ENCODE assay signal across 8 cellular contexts in genomic region chr5:181217111-181217804, GRCh38. TPM values are rescaled to one million over a fixed set of nuclear protein-coding genes. Genes with fewer than 3 reads are reported as not detected.
DNase-seq lines count a peak whose midpoint lies in the region; ATAC-seq, FAIRE-seq and TF ChIP-seq lines count a peak whose summit lies in the region.

No MANE protein-coding gene starts in this region.

- no peak for FAIRE-seq in RCC 7860 (lab: Jason Lieb, UNC)
- FAIRE-seq in K562 (lab: Jason Lieb, UNC): no peak
- FAIRE-seq in D721Med (lab: Jason Lieb, UNC): no peak

- peak overlapping the region; percentile 92 for H2AFZ ChIP-seq in K562 (ENCODE audit: low read depth, low read length)

- CTCF ChIA-PET in K562 (lab: Yijun Ruan, JAX; ENCODE audit: low intra/inter-chr PET ratio): no interaction called here

- WGBS in K562 (ENCODE audit: insufficient coverage, low coverage, missing lambda C conversion rate): under 1% methylated on average over 34 of the region's 46 CpGs

- no peaks in the 10 kb centered on the region for H3K79me2 ChIP-seq in K562 (ENCODE audit: control insufficient read depth, insufficient read depth, low read length)

- DNase-seq in AG09309 (ENCODE audit: low read depth): no peak
- peak; percentile 43 for DNase-seq in RCC 7860 (ENCODE audit: low spot score)
- DNase-seq in K562 (ENCODE audit: extremely low read depth in 1 of 4, low spot score in 3 of 4): peak; percentile 44 to 83 (median 50)
- DNase-seq in iris pigment epithelial cell (ENCODE audit: low read depth): peak; percentile 64
- DNase-seq in stimulated activated CD4-positive, alpha-beta T cell treated with anti-CD3 and anti-CD28 coated beads, Interleukin-1b, Interleukin-23, amount 100 ng/mL, for 48 hours: peak; percentile 72
- no peak for DNase-seq in OCI-M2 (lab: John Stamatoyannopoulos, UW; ENCODE audit: unreplicated experiment)
- no peak for DNase-seq in D721Med (ENCODE audit: insufficient read length, low spot score)

- ATAC-seq in GM21825 (IDR thresholded peaks at IDR 0.05; ENCODE audit: unreplicated experiment) (peak; percentile 18), K562 (peak; percentile 67)

- peaks cover 4 to 32% of the 10 kb centered on the region in 2 experiments; a peak in 4 of 5 replicates for H3K4me1 ChIP-seq in K562 (replicated peaks in 1 of 2; ENCODE audit: control insufficient read depth in 2 of 2, insufficient read depth in 2 of 2, low read length in 2 of 2)

- in situ Hi-C loops in K562 (cut with MboI): no loop called here

- no peaks in the 10 kb centered on the region for H3K36me3 ChIP-seq in K562 (ENCODE audit: control insufficient read depth, insufficient read depth, low read length)

- TF ChIP-seq CTCF in AG09309 (IDR thresholded peaks at IDR 0.05; ENCODE audit: control insufficient read depth, insufficient read depth, low read depth, low read length, missing control alignments) (no peak), K562 (IDR thresholded peaks at IDR 0.05 in 2 of 3, conservative IDR thresholded peaks at IDR 0.05 in 1 of 3; ENCODE audit: insufficient read depth in 2 of 3, low read depth in 1 of 3, low read length in 3 of 3) (peak; percentile 39 to 60 (median 46); a peak in 5 of 6 replicates), D721Med (IDR thresholded peaks at IDR 0.05; ENCODE audit: insufficient read depth, missing control alignments) (no peak)

- H3K4me2 ChIP-seq in K562 (ENCODE audit: insufficient read depth, low read length): peak overlapping the region; percentile 94

- no peak for TF ChIP-seq EP300 in K562 (IDR thresholded peaks at IDR 0.05; ENCODE audit: low read length)

- H3K9me3 ChIP-seq in K562 (replicated peaks; ENCODE audit: control insufficient read depth, insufficient read depth, low read depth, low read length): no peaks in the 10 kb centered on the region

- intact Hi-C loops in K562 (cut with micrococcal nuclease): loop anchor here (5.0 kb wide), 1 partner anchor 45 kb away; no protein-coding TSS in a partner anchor

- 0 out of 4 replicates have a peak, but pooled peaks of 1 of the 2 experiments have one; percentile 14 for TF ChIP-seq RAD21 in K562 (CRISPR knock-in tag; conservative IDR thresholded peaks at IDR 0.05 in 1 of 2, IDR thresholded peaks at IDR 0.05 in 1 of 2)

- peak overlapping the region; percentile 73 to 92; a peak in 3 of 4 replicates for H3K9ac ChIP-seq in K562 (ENCODE audit: insufficient read depth in 1 of 2, low read depth in 2 of 2, low read length in 2 of 2)

- no peaks in the 10 kb centered on the region for H3K27me3 ChIP-seq in K562 (ENCODE audit: control insufficient read depth in 2 of 2, insufficient read depth in 2 of 2, low read length in 2 of 2)

- no peaks in the 10 kb centered on the region for H3K9me1 ChIP-seq in K562 (ENCODE audit: control insufficient read depth, insufficient read depth, low read length)

- H3K27ac ChIP-seq in K562 (ENCODE audit: extremely low read depth, low read depth, low read length): peak overlapping the region; percentile 87

- no peak for TF ChIP-seq POLR2A in K562 (conservative IDR thresholded peaks at IDR 0.05)

- peak overlapping the region; percentile 36 for H3K4me3 ChIP-seq in AG09309 (ENCODE audit: control insufficient read depth, low read depth, low read length)
- H3K4me3 ChIP-seq in K562: peak overlapping the region; percentile 51

- no peaks in the 10 kb centered on the region for H4K20me1 ChIP-seq in K562 (replicated peaks; ENCODE audit: control insufficient read depth, insufficient read depth, low read length)

- no TSS peak for BruUV-seq in K562 (replicated peaks; lab: Mats Ljungman, UMichigan)

- POLR2A ChIA-PET in K562 (lab: Yijun Ruan, JAX): interaction anchor here (0.6 to 2.4 kb wide), 5 partner anchors 10 to 48 kb away, joined by 3 to 18 read pairs (median 3); no protein-coding TSS in a partner anchor

RNA-seq across cellular contexts. Expression of gene TRIM41, which starts 5.8 kb away (rescaled TPM):
- total RNA-seq in K562 (2011; cell fraction: chromatin; rRNA removed; ENCODE audit: low replicate concordance): 93.5 and 120 TPM in 2 replicates
- total RNA-seq in K562 (2011; cell fraction: nucleolus; rRNA removed): 59.6 and 64.0 TPM in 2 replicates
- 84.3 and 102 TPM in 2 replicates for total RNA-seq in K562 (2011; cell fraction: nucleoplasm; rRNA removed)
- total RNA-seq in K562 (2014; rRNA removed) (29.5 and 31.6 TPM in 2 replicates), K562 (2014; rRNA removed; fragmentation: Illumina TruSeq; extraction: Trizol) (11.4 and 14.2 TPM in 2 replicates), K562 (2015; rRNA removed; fragmentation: Illumina TruSeq; extraction: Trizol) (21.7 and 25.6 TPM in 2 replicates), K562 (2021) (37.7 and 47.6 TPM in 2 replicates)
- polyA plus RNA-seq in K562 (2011; rRNA removed) (15.6 and 19.3 TPM in 2 replicates), K562 (2014; fragmentation: Illumina TruSeq; extraction: Trizol) (20.9 and 29.8 TPM in 2 replicates), K562 (2014; fragmentation: Nextera tagmentation; extraction: Ambion mirVana) (1 to 10 TPM; 1.8 to 2.1 TPM), K562 (2014; rRNA removed) (34.8 and 39.3 TPM in 2 replicates)
- 15.7 and 25.0 TPM in 2 replicates for polyA plus RNA-seq in K562 (2011; cell fraction: cytosol; rRNA removed)
- 121 and 125 TPM in 2 replicates for polyA plus RNA-seq in K562 (2011; cell fraction: nucleus; rRNA removed)
- polyA plus RNA-seq in K562 (2012): 32.5 and 45.1 TPM in 2 replicates
- 14.0 and 16.6 TPM in 2 replicates for polyA minus RNA-seq in K562 (2011; rRNA and poly(A)+ RNA removed)
- 7.3 and 9.5 TPM in 2 replicates for polyA minus RNA-seq in K562 (2011; cell fraction: cytosol; rRNA and poly(A)+ RNA removed)
- 19.9 and 22.7 TPM in 2 replicates for polyA minus RNA-seq in K562 (2011; cell fraction: nucleus; rRNA and poly(A)+ RNA removed)

RNA-seq across cellular contexts. Expression of gene TRIM7, which starts 12.3 kb away (rescaled TPM):
- 5.4 and 8.3 TPM in 2 replicates for total RNA-seq in K562 (2011; cell fraction: chromatin; rRNA removed; ENCODE audit: low replicate concordance)
- 6.2 and 7.5 TPM in 2 replicates for total RNA-seq in K562 (2011; cell fraction: nucleolus; rRNA removed)
- total RNA-seq in K562 (2011; cell fraction: nucleoplasm; rRNA removed): 7.2 and 7.9 TPM in 2 replicates
- 12.9 and 13.8 TPM in 2 replicates for total RNA-seq in K562 (2014; rRNA removed)
- total RNA-seq in K562 (2014; rRNA removed; fragmentation: Illumina TruSeq; extraction: Trizol): 8.4 and 11.7 TPM in 2 replicates
- total RNA-seq in K562 (2015; rRNA removed; fragmentation: Illumina TruSeq; extraction: Trizol): 8.9 and 9.0 TPM in 2 replicates
- total RNA-seq in K562 (2021): 10.3 and 12.4 TPM in 2 replicates
- 7.1 and 12.6 TPM in 2 replicates for polyA plus RNA-seq in K562 (2011; rRNA removed)
- 4.5 and 12.8 TPM in 2 replicates for polyA plus RNA-seq in K562 (2011; cell fraction: cytosol; rRNA removed)
- 8.4 and 8.9 TPM in 2 replicates for polyA plus RNA-seq in K562 (2011; cell fraction: nucleus; rRNA removed)
- 6.9 and 17.6 TPM in 2 replicates for polyA plus RNA-seq in K562 (2012)
- 5.4 and 7.7 TPM in 2 replicates for polyA plus RNA-seq in K562 (2014; fragmentation: Illumina TruSeq; extraction: Trizol)
- polyA plus RNA-seq in K562 (2014; fragmentation: Nextera tagmentation; extraction: Ambion mirVana): 1 to 10 TPM; 2.6 to 3.2 TPM
- polyA plus RNA-seq in K562 (2014; rRNA removed): 12.4 and 14.9 TPM in 2 replicates
- polyA minus RNA-seq in K562 (2011; rRNA and poly(A)+ RNA removed): 3.3 and 4.2 TPM in 2 replicates
- polyA minus RNA-seq in K562 (2011; cell fraction: cytosol; rRNA and poly(A)+ RNA removed): 3.4 and 4.1 TPM in 2 replicates
- 2.6 and 3.3 TPM in 2 replicates for polyA minus RNA-seq in K562 (2011; cell fraction: nucleus; rRNA and poly(A)+ RNA removed)

RNA-seq across cellular contexts. Expression of gene RACK1, which starts 26.4 kb away (rescaled TPM):
- 854 and 1,455 TPM in 2 replicates for total RNA-seq in K562 (2011; cell fraction: chromatin; rRNA removed; ENCODE audit: low replicate concordance)
- total RNA-seq in K562 (2011; cell fraction: nucleolus; rRNA removed): 1,835 and 1,893 TPM in 2 replicates
- 1,718 and 2,743 TPM in 2 replicates for total RNA-seq in K562 (2011; cell fraction: nucleoplasm; rRNA removed)
- total RNA-seq in K562 (2014; rRNA removed) (4,051 and 4,420 TPM in 2 replicates), K562 (2014; rRNA removed; fragmentation: Illumina TruSeq; extraction: Trizol) (2,268 and 2,618 TPM in 2 replicates), K562 (2015; rRNA removed; fragmentation: Illumina TruSeq; extraction: Trizol) (3,776 and 3,843 TPM in 2 replicates), K562 (2021) (2,303 and 2,318 TPM in 2 replicates)
- polyA plus RNA-seq in K562 (2011; rRNA removed) (3,764 and 5,908 TPM in 2 replicates), K562 (2014; fragmentation: Illumina TruSeq; extraction: Trizol) (3,833 and 4,270 TPM in 2 replicates), K562 (2014; fragmentation: Nextera tagmentation; extraction: Ambion mirVana) (1,000 to 10,000 TPM; 3,894 to 5,311 TPM), K562 (2014; rRNA removed) (3,427 and 3,846 TPM in 2 replicates)
- polyA plus RNA-seq in K562 (2011; cell fraction: cytosol; rRNA removed): 7,594 and 7,810 TPM in 2 replicates
- polyA plus RNA-seq in K562 (2011; cell fraction: nucleus; rRNA removed): 2,830 and 3,465 TPM in 2 replicates
- polyA plus RNA-seq in K562 (2012): 3,329 and 5,405 TPM in 2 replicates
- polyA minus RNA-seq in K562 (2011; rRNA and poly(A)+ RNA removed): 4,917 and 6,085 TPM in 2 replicates
- polyA minus RNA-seq in K562 (2011; cell fraction: cytosol; rRNA and poly(A)+ RNA removed): 3,397 and 3,535 TPM in 2 replicates
- polyA minus RNA-seq in K562 (2011; cell fraction: nucleus; rRNA and poly(A)+ RNA removed): 973 and 1,854 TPM in 2 replicates

RNA-seq across cellular contexts. Expression of gene TRIM52, which starts 43.7 kb away (rescaled TPM):
- total RNA-seq in K562 (2011; cell fraction: chromatin; rRNA removed; ENCODE audit: low replicate concordance): 34.8 and 81.1 TPM in 2 replicates
- total RNA-seq in K562 (2011; cell fraction: nucleolus; rRNA removed): 29.7 and 40.4 TPM in 2 replicates
- 48.1 and 60.9 TPM in 2 replicates for total RNA-seq in K562 (2011; cell fraction: nucleoplasm; rRNA removed)
- 6.1 and 6.5 TPM in 2 replicates for total RNA-seq in K562 (2014; rRNA removed)
- total RNA-seq in K562 (2014; rRNA removed; fragmentation: Illumina TruSeq; extraction: Trizol): 13.5 and 13.9 TPM in 2 replicates
- 10.5 and 12.8 TPM in 2 replicates for total RNA-seq in K562 (2015; rRNA removed; fragmentation: Illumina TruSeq; extraction: Trizol)
- 13.5 and 14.2 TPM in 2 replicates for total RNA-seq in K562 (2021)
- 21.9 and 24.1 TPM in 2 replicates for polyA plus RNA-seq in K562 (2011; rRNA removed)
- polyA plus RNA-seq in K562 (2011; cell fraction: cytosol; rRNA removed): 5.6 and 11.8 TPM in 2 replicates
- 30.2 and 31.5 TPM in 2 replicates for polyA plus RNA-seq in K562 (2011; cell fraction: nucleus; rRNA removed)
- polyA plus RNA-seq in K562 (2012): 12.9 and 20.0 TPM in 2 replicates
- 15.8 and 17.2 TPM in 2 replicates for polyA plus RNA-seq in K562 (2014; fragmentation: Illumina TruSeq; extraction: Trizol)
- 1 to 10 TPM; 3.3 to 3.7 TPM for polyA plus RNA-seq in K562 (2014; fragmentation: Nextera tagmentation; extraction: Ambion mirVana)
- 18.0 and 20.0 TPM in 2 replicates for polyA plus RNA-seq in K562 (2014; rRNA removed)
- 17.6 and 20.0 TPM in 2 replicates for polyA minus RNA-seq in K562 (2011; rRNA and poly(A)+ RNA removed)
- 6.1 and 6.8 TPM in 2 replicates for polyA minus RNA-seq in K562 (2011; cell fraction: cytosol; rRNA and poly(A)+ RNA removed)
- 11.4 and 21.9 TPM in 2 replicates for polyA minus RNA-seq in K562 (2011; cell fraction: nucleus; rRNA and poly(A)+ RNA removed)

Comparison
In these comparisons a context has a peak if more than half of its experiments do, and no peak if none do; other contexts are left out.
1. DNase-seq: peak in RCC 7860 (single experiment), K562 (4 of 4), iris pigment epithelial cell (single experiment) and stimulated activated CD4-positive, alpha-beta T cell treated with anti-CD3 and anti-CD28 coated beads, Interleukin-1b, Interleukin-23, amount 100 ng/mL, for 48 hours (single experiment); none in AG09309 (single experiment), OCI-M2 (single experiment) and D721Med (single experiment).
2. CTCF ChIP-seq: peak in K562 (3 of 3); none in AG09309 (single experiment) and D721Med (single experiment).